8 cellular contexts compared by ENCODE assay signal in genomic region chr2:165794520-165794882, GRCh38. TPM values are rescaled to one million over a fixed set of nuclear protein-coding genes. Genes with fewer than 3 reads are reported as not detected.
A peak's percentile ranks its signal among the peaks of the same experiment; 100 is the strongest.
DNase-seq lines count a peak whose midpoint lies in the region; ATAC-seq and TF ChIP-seq lines count a peak whose summit lies in the region.

No MANE protein-coding gene starts in this region.

- TF ChIP-seq POLR2A in lower leg skin (IDR thresholded peaks at IDR 0.05): no peak

- intact Hi-C loops in activated B cell treated with CpG ODN at 0.5 μM for 24 hours (cut with micrococcal nuclease): loop anchor here (1.0 to 10.0 kb wide), 8 partner anchors 18 to 953 kb away; partner anchors contain the start of genes COBLL1 and TTC21B
- intact Hi-C loops in dendritic cell treated with granulocyte-macrophage colony-stimulating factor and Interleukin-4, amounts not matched to agents 40 ng/mL and 50 ng/mL, for 4 days (cut with micrococcal nuclease): loop anchor here (5.0 kb wide), 1 partner anchor 158 kb away; the partner anchor contains the start of gene TTC21B
- intact Hi-C loops in lower leg skin (cut with DNase I; ENCODE audit: low total_unique reads): no loop called here

- CTCF ChIA-PET in activated B cell treated with CpG ODN at 0.5 μM for 24 hours (lab: Charles Lee): interaction anchor here (1.3 to 4.4 kb wide), 4 partner anchors 19 to 80 kb away, joined by 3 to 28 read pairs (median 5); no protein-coding TSS in a partner anchor

- TF ChIP-seq CTCF in activated B cell treated with CpG ODN at 0.5 μM for 24 hours (IDR thresholded peaks at IDR 0.05) (no peak), lower leg skin (IDR thresholded peaks at IDR 0.05) (no peak)

- 8 to 14% methylated on average over 18 of the region's 18 CpGs for WGBS in lower leg skin, 2 donors

- ATAC-seq in GM21515 (IDR thresholded peaks at IDR 0.05; ENCODE audit: unreplicated experiment): peak; percentile 97
- peak; percentile 87 for ATAC-seq in activated B cell treated with CpG ODN at 0.5 μM for 24 hours (ENCODE audit: low read depth)

- H3K36me3 Mint-ChIP-seq in activated B cell treated with CpG ODN at 0.5 μM for 24 hours (ENCODE audit: low read depth): peaks cover 6% of the 10 kb centered on the region
- peaks cover 6% of the 10 kb centered on the region for H3K36me3 Mint-ChIP-seq in dendritic cell treated with granulocyte-macrophage colony-stimulating factor and Interleukin-4, amounts not matched to agents 40 ng/mL and 50 ng/mL, for 4 days (ENCODE audit: low read depth)

- H3K27ac Mint-ChIP-seq in activated B cell treated with CpG ODN at 0.5 μM for 24 hours: peak overlapping the region; percentile 96
- H3K27ac Mint-ChIP-seq in dendritic cell treated with granulocyte-macrophage colony-stimulating factor and Interleukin-4, amounts not matched to agents 40 ng/mL and 50 ng/mL, for 4 days: peak overlapping the region; percentile 76

- H3K4me1 Mint-ChIP-seq in activated B cell treated with CpG ODN at 0.5 μM for 24 hours: peaks cover 36% of the 10 kb centered on the region
- peaks cover 17% of the 10 kb centered on the region for H3K4me1 Mint-ChIP-seq in dendritic cell treated with granulocyte-macrophage colony-stimulating factor and Interleukin-4, amounts not matched to agents 40 ng/mL and 50 ng/mL, for 4 days (ENCODE audit: low read depth)

- DNase-seq in EL: peak; percentile 73
- peak; percentile 26 for DNase-seq in HuH-7.5 (ENCODE audit: low spot score)
- DNase-seq in activated B cell treated with CpG ODN at 0.5 μM for 24 hours: no peak
- DNase-seq in lower leg skin (ENCODE audit: low spot score in 2 of 2): peak; percentile 29 to 85
- peak; percentile 18 for DNase-seq in stimulated activated CD8-positive, alpha-beta memory T cell treated with anti-CD3 and anti-CD28 coated beads, Interleukin-15, amount 100 ng/mL, for 24 hours (ENCODE audit: low read depth)
- DNase-seq in occipital lobe (lab: John Stamatoyannopoulos, UW): no peak

- POLR2A ChIA-PET in activated B cell treated with CpG ODN at 0.5 μM for 24 hours (lab: Charles Lee): interaction anchor here (0.8 to 2.3 kb wide), 10 partner anchors 9 to 884 kb away, joined by 3 to 23 read pairs (median 4); no protein-coding TSS in a partner anchor

- H3K4me3 Mint-ChIP-seq in activated B cell treated with CpG ODN at 0.5 μM for 24 hours: peak overlapping the region; percentile 97
- peak overlapping the region; percentile 84 for H3K4me3 Mint-ChIP-seq in dendritic cell treated with granulocyte-macrophage colony-stimulating factor and Interleukin-4, amounts not matched to agents 40 ng/mL and 50 ng/mL, for 4 days

- H3K9me3 Mint-ChIP-seq in activated B cell treated with CpG ODN at 0.5 μM for 24 hours: no peaks in the 10 kb centered on the region
- no peaks in the 10 kb centered on the region for H3K9me3 Mint-ChIP-seq in dendritic cell treated with granulocyte-macrophage colony-stimulating factor and Interleukin-4, amounts not matched to agents 40 ng/mL and 50 ng/mL, for 4 days

- peak overlapping the region; percentile 53 for H3K4me3 ChIP-seq in lower leg skin (ENCODE audit: low read depth, poor library complexity, severe bottlenecking)

- H3K27me3 Mint-ChIP-seq in activated B cell treated with CpG ODN at 0.5 μM for 24 hours: no peaks in the 10 kb centered on the region
- peaks cover 3% of the 10 kb centered on the region for H3K27me3 Mint-ChIP-seq in dendritic cell treated with granulocyte-macrophage colony-stimulating factor and Interleukin-4, amounts not matched to agents 40 ng/mL and 50 ng/mL, for 4 days

RNA-seq across cellular contexts. Expression of gene GALNT3, which starts 0.5 kb away (rescaled TPM):
- 13.2 and 14.4 TPM in 2 replicates for total RNA-seq in activated B cell treated with CpG ODN at 0.5 μM for 24 hours
- 10 to 100 TPM; 14.2 to 30.9 (median 18.2) TPM for total RNA-seq in lower leg skin
- total RNA-seq in occipital lobe: 5.3 TPM

Comparison
In these comparisons a context has a peak if more than half of its experiments do, and no peak if none do; other contexts are left out.
1. DNase-seq: peak in EL (single experiment), HuH-7.5 (single experiment), lower leg skin (2 of 2) and stimulated activated CD8-positive, alpha-beta memory T cell treated with anti-CD3 and anti-CD28 coated beads, Interleukin-15, amount 100 ng/mL, for 24 hours (single experiment); none in activated B cell treated with CpG ODN at 0.5 μM for 24 hours (single experiment) and occipital lobe (single experiment).